In the genomic region with DNA sequence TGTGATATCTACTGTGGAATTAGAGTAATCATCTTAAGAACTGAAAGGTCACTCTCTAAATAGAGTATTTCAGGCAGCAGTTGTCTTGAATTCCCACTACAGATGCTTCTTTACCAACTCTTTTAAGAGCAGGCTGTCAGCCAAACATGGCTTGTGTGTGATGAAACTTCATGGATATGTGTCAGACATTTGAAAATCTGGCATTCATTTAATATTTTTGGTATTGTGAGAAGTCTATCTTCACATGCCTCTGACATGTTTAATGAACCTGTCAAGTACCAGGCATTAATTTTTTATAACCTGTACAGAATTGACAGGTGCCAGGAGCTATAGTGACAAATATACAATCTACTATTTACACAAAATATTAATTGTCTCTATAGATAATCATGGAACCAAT, we compare ENCODE assay signal across 29 cellular contexts.
"Had no signal": no experiment of that assay in that cellular context is flagged by ENCODE, and none has a peak within 500 bp of the region (broad histone marks: within the 10 kb centered on the region; RNA-seq: fewer than 3 reads in every experiment).

No MANE protein-coding gene starts in this region.

- DNase-seq: activated B cell treated with CpG ODN at 0.5 μM for 24 hours; activated CD4-positive, alpha-beta memory T cell treated with anti-CD3 and anti-CD28 coated beads for 36 hours; activated CD4-positive, alpha-beta T cell treated with anti-CD3 and anti-CD28 coated beads for 36 hours; activated CD4-positive, alpha-beta T cell treated with anti-CD3 and anti-CD28 coated beads, Interleukin-2, amount 10 ng/mL, durations not matched to agents 24 days and 14 days; activated CD4-positive, CD25-positive, alpha-beta regulatory T cell treated with anti-CD3 and anti-CD28 coated beads, Interleukin-2, amount 50 U/mL, for 72 hours; activated CD8-positive, alpha-beta memory T cell treated with anti-CD3 and anti-CD28 coated beads, Interleukin-2, amount 10 ng/mL, durations not matched to agents 7 days and 5 days; activated CD8-positive, alpha-beta memory T cell treated with anti-CD3 and anti-CD28 coated beads, Interleukin-2, amount 50 U/mL, for 4 hours; activated CD8-positive, alpha-beta T cell treated with anti-CD3 and anti-CD28 coated beads, Interleukin-2, amount 10 ng/mL, durations not matched to agents 7 days and 5 days; activated effector memory CD4-positive, alpha-beta T cell treated with anti-CD3 and anti-CD28 coated beads, Interleukin-2, amount 50 U/mL, for 16 hours; activated naive CD4-positive, alpha-beta T cell treated with anti-CD3 and anti-CD28 coated beads for 36 hours; activated naive CD8-positive, alpha-beta T cell treated with anti-CD3 and anti-CD28 coated beads for 36 hours; activated naive CD8-positive, alpha-beta T cell treated with anti-CD3 and anti-CD28 coated beads, Interleukin-2, amount 50 U/mL, for 24 hours; activated T-cell treated with anti-CD3 and anti-CD28 coated beads, Interleukin-2, amount 50 U/mL, for 1 hour; activated T-cell treated with anti-CD3 and anti-CD28 coated beads, Interleukin-2, amount 50 U/mL, for 48 hours; adrenal gland; amygdala; aorta; body of pancreas; caudate nucleus; cortex of kidney; dermis blood vessel endothelial cell; effector CD4-positive, alpha-beta T cell; effector memory CD8-positive, alpha-beta T cell; erythroblast; foreskin keratinocyte; gastrocnemius medialis; heart right ventricle; T1000; WERI-Rb-1 had no signal
